ENCODE assay signal across 1 cellular context in the genomic region with DNA sequence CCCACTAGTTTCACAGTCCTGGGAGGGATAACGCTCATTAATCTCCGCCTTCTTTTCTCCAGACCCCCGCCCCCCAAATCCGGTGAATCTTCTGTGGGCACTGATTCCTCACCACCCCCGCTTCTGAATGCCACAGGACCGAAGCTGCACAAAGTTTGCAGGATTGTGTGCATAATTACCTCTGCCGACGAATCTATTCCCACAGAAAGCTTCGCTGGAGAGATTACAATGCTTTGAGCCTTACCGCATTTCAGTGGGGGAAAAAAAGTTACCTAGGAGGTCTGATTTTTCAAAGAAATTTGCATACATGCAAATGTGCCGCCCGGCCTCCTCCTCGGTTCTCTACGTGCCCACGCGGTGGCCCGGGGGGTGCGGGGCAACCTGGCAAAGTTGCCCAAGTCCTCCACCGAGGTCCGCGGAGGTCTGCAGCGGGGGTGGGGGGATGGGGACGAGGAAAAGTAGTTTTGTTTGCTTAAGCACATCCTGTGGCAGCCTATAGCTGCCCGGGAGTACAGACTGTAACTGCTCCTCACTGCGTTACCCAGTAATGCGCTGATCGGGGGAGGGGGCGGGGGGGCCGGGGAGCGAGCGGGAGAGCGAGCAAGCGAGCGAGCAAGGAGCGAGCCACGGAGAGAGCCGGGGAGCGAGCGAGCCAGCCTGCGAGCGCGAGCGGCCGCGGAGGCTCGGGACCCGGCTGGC.
TF ChIP-seq lines count a peak whose summit lies in the region.

No MANE protein-coding gene starts in this region.

TF ChIP-seq in HepG2, 621 proteins besides CTCF, POLR2A, EP300 and RAD21 (continued from another document and continues in another):
- TF ChIP-seq, protein P1, sequence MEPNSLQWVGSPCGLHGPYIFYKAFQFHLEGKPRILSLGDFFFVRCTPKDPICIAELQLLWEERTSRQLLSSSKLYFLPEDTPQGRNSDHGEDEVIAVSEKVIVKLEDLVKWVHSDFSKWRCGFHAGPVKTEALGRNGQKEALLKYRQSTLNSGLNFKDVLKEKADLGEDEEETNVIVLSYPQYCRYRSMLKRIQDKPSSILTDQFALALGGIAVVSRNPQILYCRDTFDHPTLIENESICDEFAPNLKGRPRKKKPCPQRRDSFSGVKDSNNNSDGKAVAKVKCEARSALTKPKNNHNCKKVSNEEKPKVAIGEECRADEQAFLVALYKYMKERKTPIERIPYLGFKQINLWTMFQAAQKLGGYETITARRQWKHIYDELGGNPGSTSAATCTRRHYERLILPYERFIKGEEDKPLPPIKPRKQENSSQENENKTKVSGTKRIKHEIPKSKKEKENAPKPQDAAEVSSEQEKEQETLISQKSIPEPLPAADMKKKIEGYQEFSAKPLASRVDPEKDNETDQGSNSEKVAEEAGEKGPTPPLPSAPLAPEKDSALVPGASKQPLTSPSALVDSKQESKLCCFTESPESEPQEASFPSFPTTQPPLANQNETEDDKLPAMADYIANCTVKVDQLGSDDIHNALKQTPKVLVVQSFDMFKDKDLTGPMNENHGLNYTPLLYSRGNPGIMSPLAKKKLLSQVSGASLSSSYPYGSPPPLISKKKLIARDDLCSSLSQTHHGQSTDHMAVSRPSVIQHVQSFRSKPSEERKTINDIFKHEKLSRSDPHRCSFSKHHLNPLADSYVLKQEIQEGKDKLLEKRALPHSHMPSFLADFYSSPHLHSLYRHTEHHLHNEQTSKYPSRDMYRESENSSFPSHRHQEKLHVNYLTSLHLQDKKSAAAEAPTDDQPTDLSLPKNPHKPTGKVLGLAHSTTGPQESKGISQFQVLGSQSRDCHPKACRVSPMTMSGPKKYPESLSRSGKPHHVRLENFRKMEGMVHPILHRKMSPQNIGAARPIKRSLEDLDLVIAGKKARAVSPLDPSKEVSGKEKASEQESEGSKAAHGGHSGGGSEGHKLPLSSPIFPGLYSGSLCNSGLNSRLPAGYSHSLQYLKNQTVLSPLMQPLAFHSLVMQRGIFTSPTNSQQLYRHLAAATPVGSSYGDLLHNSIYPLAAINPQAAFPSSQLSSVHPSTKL (CRISPR knock-in tag; IDR thresholded peaks at IDR 0.05) = 0 out of 2 replicates have a peak, but pooled peaks have one; percentile 41
- no peak; the same call in none of the 2 replicates for TF ChIP-seq RBFOX2 (IDR thresholded peaks at IDR 0.05; ENCODE audit: low read depth, low read length)
- TF ChIP-seq, protein P2, sequence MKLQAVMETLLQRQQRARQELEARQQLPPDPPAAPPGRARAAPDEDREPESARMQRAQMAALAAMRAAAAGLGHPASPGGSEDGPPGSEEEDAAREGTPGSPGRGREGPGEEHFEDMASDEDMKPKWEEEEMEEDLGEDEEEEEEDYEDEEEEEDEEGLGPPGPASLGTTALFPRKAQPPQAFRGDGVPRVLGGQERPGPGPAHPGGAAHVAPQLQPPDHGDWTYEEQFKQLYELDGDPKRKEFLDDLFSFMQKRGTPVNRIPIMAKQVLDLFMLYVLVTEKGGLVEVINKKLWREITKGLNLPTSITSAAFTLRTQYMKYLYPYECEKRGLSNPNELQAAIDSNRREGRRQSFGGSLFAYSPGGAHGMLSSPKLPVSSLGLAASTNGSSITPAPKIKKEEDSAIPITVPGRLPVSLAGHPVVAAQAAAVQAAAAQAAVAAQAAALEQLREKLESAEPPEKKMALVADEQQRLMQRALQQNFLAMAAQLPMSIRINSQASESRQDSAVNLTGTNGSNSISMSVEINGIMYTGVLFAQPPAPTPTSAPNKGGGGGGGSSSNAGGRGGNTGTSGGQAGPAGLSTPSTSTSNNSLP (IDR thresholded peaks at IDR 0.05; ENCODE audit: low read depth, low read length) = 0 out of 2 replicates have a peak, but pooled peaks have one; percentile 18
- no peak for TF ChIP-seq ZNF775 (CRISPR knock-in tag; IDR thresholded peaks at IDR 0.05; ENCODE audit: borderline replicate concordance)
- TF ChIP-seq LCORL (IDR thresholded peaks at IDR 0.05) = no peak
- no peak for TF ChIP-seq LCORL (CRISPR knock-in tag; IDR thresholded peaks at IDR 0.05)
- TF ChIP-seq MTA1 (CRISPR knock-in tag; IDR thresholded peaks at IDR 0.05; ENCODE audit: borderline replicate concordance) = peak; percentile 29; the same call in 1 of the 2 replicates
- no peak for TF ChIP-seq IRF1 (CRISPR knock-in tag; IDR thresholded peaks at IDR 0.05; ENCODE audit: low read depth)
- no peak for TF ChIP-seq BRCA1 (CRISPR knock-in tag; IDR thresholded peaks at IDR 0.05)
- TF ChIP-seq, protein P3, sequence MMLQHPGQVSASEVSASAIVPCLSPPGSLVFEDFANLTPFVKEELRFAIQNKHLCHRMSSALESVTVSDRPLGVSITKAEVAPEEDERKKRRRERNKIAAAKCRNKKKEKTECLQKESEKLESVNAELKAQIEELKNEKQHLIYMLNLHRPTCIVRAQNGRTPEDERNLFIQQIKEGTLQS (CRISPR knock-in tag; IDR thresholded peaks at IDR 0.05) = 0 out of 2 replicates have a peak, but pooled peaks have one; percentile 13
- TF ChIP-seq CEBPZ (IDR thresholded peaks at IDR 0.05; ENCODE audit: low read length) = no peak
- TF ChIP-seq TRIM24 (CRISPR knock-in tag; IDR thresholded peaks at IDR 0.05) = no peak
- no peak for TF ChIP-seq ZNF780A (CRISPR knock-in tag; IDR thresholded peaks at IDR 0.05)
- no peak for TF ChIP-seq HDAC6 (IDR thresholded peaks at IDR 0.05; ENCODE audit: low read depth, low read length)
- no peak for TF ChIP-seq ETV6 (CRISPR knock-in tag; conservative IDR thresholded peaks at IDR 0.05)
- TF ChIP-seq, protein P4, sequence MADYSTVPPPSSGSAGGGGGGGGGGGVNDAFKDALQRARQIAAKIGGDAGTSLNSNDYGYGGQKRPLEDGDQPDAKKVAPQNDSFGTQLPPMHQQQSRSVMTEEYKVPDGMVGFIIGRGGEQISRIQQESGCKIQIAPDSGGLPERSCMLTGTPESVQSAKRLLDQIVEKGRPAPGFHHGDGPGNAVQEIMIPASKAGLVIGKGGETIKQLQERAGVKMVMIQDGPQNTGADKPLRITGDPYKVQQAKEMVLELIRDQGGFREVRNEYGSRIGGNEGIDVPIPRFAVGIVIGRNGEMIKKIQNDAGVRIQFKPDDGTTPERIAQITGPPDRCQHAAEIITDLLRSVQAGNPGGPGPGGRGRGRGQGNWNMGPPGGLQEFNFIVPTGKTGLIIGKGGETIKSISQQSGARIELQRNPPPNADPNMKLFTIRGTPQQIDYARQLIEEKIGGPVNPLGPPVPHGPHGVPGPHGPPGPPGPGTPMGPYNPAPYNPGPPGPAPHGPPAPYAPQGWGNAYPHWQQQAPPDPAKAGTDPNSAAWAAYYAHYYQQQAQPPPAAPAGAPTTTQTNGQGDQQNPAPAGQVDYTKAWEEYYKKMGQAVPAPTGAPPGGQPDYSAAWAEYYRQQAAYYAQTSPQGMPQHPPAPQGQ (CRISPR knock-in tag; IDR thresholded peaks at IDR 0.05; ENCODE audit: borderline replicate concordance) = no peak
- peak; percentile 19; the same call in 1 of the 2 replicates for TF ChIP-seq SAP130 (CRISPR knock-in tag; IDR thresholded peaks at IDR 0.05; ENCODE audit: low read depth)
- TF ChIP-seq CEBPB (IDR thresholded peaks at IDR 0.05; ENCODE audit: borderline replicate concordance, low read depth, low read length) = no peak
- no peak for TF ChIP-seq ZNF142 (CRISPR knock-in tag; IDR thresholded peaks at IDR 0.05)
- TF ChIP-seq ZNF205 (CRISPR knock-in tag; IDR thresholded peaks at IDR 0.05) = no peak
- no peak for TF ChIP-seq CCAR2 (optimal IDR thresholded peaks at IDR 0.05; ENCODE audit: low read depth, low read length)
- TF ChIP-seq KMT2A (CRISPR knock-in tag; IDR thresholded peaks at IDR 0.05) = peak; percentile 40; the same call in 1 of the 2 replicates
- no peak for TF ChIP-seq ZNF782 (CRISPR knock-in tag; IDR thresholded peaks at IDR 0.05; ENCODE audit: borderline replicate concordance)
- no peak for TF ChIP-seq SMAD9 (CRISPR knock-in tag; IDR thresholded peaks at IDR 0.05)
- TF ChIP-seq RAD51 (IDR thresholded peaks at IDR 0.05; ENCODE audit: borderline replicate concordance) = no peak
- TF ChIP-seq ZBTB3 (CRISPR knock-in tag; IDR thresholded peaks at IDR 0.05; ENCODE audit: borderline replicate concordance, low read depth) = 0 out of 2 replicates have a peak, but pooled peaks have one; percentile 34
- TF ChIP-seq ZNF841 (CRISPR knock-in tag; IDR thresholded peaks at IDR 0.05; ENCODE audit: borderline replicate concordance) = no peak
- TF ChIP-seq ARNT2 (CRISPR knock-in tag; IDR thresholded peaks at IDR 0.05; ENCODE audit: low read depth) = no peak
- peak; percentile 35; the same call in 1 of the 2 replicates for TF ChIP-seq NCOR1 (IDR thresholded peaks at IDR 0.05; ENCODE audit: borderline replicate concordance, low read length)
- no peak for TF ChIP-seq ZNF761 (CRISPR knock-in tag; conservative IDR thresholded peaks at IDR 0.05)
- TF ChIP-seq TBP (CRISPR knock-in tag; IDR thresholded peaks at IDR 0.05) = no peak
- no peak for TF ChIP-seq POGZ (CRISPR knock-in tag; IDR thresholded peaks at IDR 0.05)
- TF ChIP-seq TOPORS (CRISPR knock-in tag; IDR thresholded peaks at IDR 0.05) = no peak
- no peak for TF ChIP-seq ZNF30 (CRISPR knock-in tag; IDR thresholded peaks at IDR 0.05)
- no peak for TF ChIP-seq AKAP8 (CRISPR knock-in tag; IDR thresholded peaks at IDR 0.05)
